Comparison of ENCODE assay signal across 3 cellular contexts in the genomic region with DNA sequence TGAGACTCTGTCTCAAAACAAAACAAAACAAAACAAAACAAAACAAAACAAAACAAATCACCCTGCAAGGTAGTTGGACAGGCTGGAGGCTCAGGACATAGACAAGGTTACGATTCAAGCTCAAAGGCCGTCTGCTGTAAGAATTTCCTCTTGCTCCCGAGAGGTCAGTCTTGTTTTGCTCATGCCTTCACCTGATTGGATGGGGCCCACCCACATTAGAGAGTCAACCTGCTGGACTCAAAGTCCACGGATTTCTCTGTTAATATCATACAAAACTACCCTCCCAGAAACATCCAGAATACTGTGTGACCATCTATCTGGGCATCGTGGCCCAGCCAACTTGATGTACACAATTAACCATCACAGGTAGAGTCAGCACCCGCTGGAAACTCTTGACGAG.
TF ChIP-seq lines count a peak whose summit lies in the region.

No MANE protein-coding gene starts in this region.

TF ChIP-seq in HEK293, 187 proteins besides CTCF, POLR2A, EP300 and RAD21:
- no peak for TF ChIP-seq ZNF433 (tag by site-specific recombination; IDR thresholded peaks at IDR 0.05; ENCODE audit: low read depth)
- TF ChIP-seq ZNF10 (tag by site-specific recombination; IDR thresholded peaks at IDR 0.05): peak; percentile 90

TF ChIP-seq in K562, 482 proteins besides CTCF, POLR2A, EP300 and RAD21:
- TF ChIP-seq ZNF134 (CRISPR knock-in tag; conservative IDR thresholded peaks at IDR 0.05): peak; percentile 95
- no peak for TF ChIP-seq JUNB (CRISPR knock-in tag; conservative IDR thresholded peaks at IDR 0.05)
- TF ChIP-seq, protein P1, sequence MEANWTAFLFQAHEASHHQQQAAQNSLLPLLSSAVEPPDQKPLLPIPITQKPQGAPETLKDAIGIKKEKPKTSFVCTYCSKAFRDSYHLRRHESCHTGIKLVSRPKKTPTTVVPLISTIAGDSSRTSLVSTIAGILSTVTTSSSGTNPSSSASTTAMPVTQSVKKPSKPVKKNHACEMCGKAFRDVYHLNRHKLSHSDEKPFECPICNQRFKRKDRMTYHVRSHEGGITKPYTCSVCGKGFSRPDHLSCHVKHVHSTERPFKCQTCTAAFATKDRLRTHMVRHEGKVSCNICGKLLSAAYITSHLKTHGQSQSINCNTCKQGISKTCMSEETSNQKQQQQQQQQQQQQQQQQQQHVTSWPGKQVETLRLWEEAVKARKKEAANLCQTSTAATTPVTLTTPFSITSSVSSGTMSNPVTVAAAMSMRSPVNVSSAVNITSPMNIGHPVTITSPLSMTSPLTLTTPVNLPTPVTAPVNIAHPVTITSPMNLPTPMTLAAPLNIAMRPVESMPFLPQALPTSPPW (CRISPR knock-in tag; IDR thresholded peaks at IDR 0.05): no peak
- no peak for TF ChIP-seq CEBPB (tag; IDR thresholded peaks at IDR 0.05)
- TF ChIP-seq RBBP5 (IDR thresholded peaks at IDR 0.05; ENCODE audit: borderline replicate concordance, insufficient read depth, low read length, poor library complexity, severe bottlenecking): no peak
- TF ChIP-seq RUNX1 (IDR thresholded peaks at IDR 0.05; ENCODE audit: low read depth): no peak
- TF ChIP-seq XRCC5 (IDR thresholded peaks at IDR 0.05; ENCODE audit: low read depth, low read length): no peak
- no peak for TF ChIP-seq CREM (IDR thresholded peaks at IDR 0.05; ENCODE audit: low read depth)
- TF ChIP-seq LEF1 (IDR thresholded peaks at IDR 0.05): no peak
- TF ChIP-seq RBM25 (IDR thresholded peaks at IDR 0.05; ENCODE audit: low read depth, low read length, severe bottlenecking): peak; percentile 10
- TF ChIP-seq, protein P2, sequence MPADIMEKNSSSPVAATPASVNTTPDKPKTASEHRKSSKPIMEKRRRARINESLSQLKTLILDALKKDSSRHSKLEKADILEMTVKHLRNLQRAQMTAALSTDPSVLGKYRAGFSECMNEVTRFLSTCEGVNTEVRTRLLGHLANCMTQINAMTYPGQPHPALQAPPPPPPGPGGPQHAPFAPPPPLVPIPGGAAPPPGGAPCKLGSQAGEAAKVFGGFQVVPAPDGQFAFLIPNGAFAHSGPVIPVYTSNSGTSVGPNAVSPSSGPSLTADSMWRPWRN (IDR thresholded peaks at IDR 0.05; ENCODE audit: low read depth): no peak

TF ChIP-seq in H1, 55 proteins besides CTCF, POLR2A, EP300 and RAD21:
- TF ChIP-seq SUZ12 (IDR thresholded peaks at IDR 0.05; ENCODE audit: low read length): no peak
- TF ChIP-seq ATF3 (IDR thresholded peaks at IDR 0.05; ENCODE audit: insufficient read depth, low read depth, low read length): no peak
- TF ChIP-seq KDM4A (IDR thresholded peaks at IDR 0.05; ENCODE audit: low read depth, low read length, severe bottlenecking): no peak
- no peak for TF ChIP-seq YY1 (IDR thresholded peaks at IDR 0.05; ENCODE audit: low read depth, low read length)
- no peak for TF ChIP-seq FOSL1 (IDR thresholded peaks at IDR 0.05; ENCODE audit: insufficient read depth, low read depth, low read length)
- TF ChIP-seq PHF8 (conservative IDR thresholded peaks at IDR 0.05; ENCODE audit: low read depth, low read length): no peak
- no peak for TF ChIP-seq HDAC6 (IDR thresholded peaks at IDR 0.05; ENCODE audit: low read depth, low read length)
- TF ChIP-seq TEAD4 (IDR thresholded peaks at IDR 0.05; ENCODE audit: low read depth, low read length): no peak
- no peak for TF ChIP-seq HDAC2 (IDR thresholded peaks at IDR 0.05; ENCODE audit: borderline replicate concordance in 1 of 2, low read depth in 2 of 2, low read length in 2 of 2)
- TF ChIP-seq RNF2 (IDR thresholded peaks at IDR 0.05; ENCODE audit: borderline replicate concordance, low read depth, low read length, missing control alignments, poor library complexity, severe bottlenecking): no peak
- no peak for TF ChIP-seq CBX5 (IDR thresholded peaks at IDR 0.05; ENCODE audit: low read depth, low read length)
- no peak for TF ChIP-seq BRCA1 (IDR thresholded peaks at IDR 0.05; ENCODE audit: low read depth, low read length)
- TF ChIP-seq SP2 (IDR thresholded peaks at IDR 0.05; ENCODE audit: low read length): no peak
- TF ChIP-seq, protein P3, sequence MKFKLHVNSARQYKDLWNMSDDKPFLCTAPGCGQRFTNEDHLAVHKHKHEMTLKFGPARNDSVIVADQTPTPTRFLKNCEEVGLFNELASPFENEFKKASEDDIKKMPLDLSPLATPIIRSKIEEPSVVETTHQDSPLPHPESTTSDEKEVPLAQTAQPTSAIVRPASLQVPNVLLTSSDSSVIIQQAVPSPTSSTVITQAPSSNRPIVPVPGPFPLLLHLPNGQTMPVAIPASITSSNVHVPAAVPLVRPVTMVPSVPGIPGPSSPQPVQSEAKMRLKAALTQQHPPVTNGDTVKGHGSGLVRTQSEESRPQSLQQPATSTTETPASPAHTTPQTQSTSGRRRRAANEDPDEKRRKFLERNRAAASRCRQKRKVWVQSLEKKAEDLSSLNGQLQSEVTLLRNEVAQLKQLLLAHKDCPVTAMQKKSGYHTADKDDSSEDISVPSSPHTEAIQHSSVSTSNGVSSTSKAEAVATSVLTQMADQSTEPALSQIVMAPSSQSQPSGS (IDR thresholded peaks at IDR 0.05; ENCODE audit: low read length): no peak
- TF ChIP-seq RXRA (IDR thresholded peaks at IDR 0.05; ENCODE audit: insufficient read depth, low read depth, low read length): no peak
- TF ChIP-seq EGR1 (IDR thresholded peaks at IDR 0.05; ENCODE audit: borderline replicate concordance, low read depth, low read length): no peak
- no peak for TF ChIP-seq POU5F1 (IDR thresholded peaks at IDR 0.05; ENCODE audit: low read depth, low read length)
